1 cellular context compared by ENCODE assay signal in genomic region chr19:1817553-1818179, GRCh38.
TF ChIP-seq lines count a peak whose summit lies in the region.

No MANE protein-coding gene starts in this region.

TF ChIP-seq in K562, 482 proteins besides CTCF, POLR2A, EP300 and RAD21:
- TF ChIP-seq CBX8 (IDR thresholded peaks at IDR 0.05; ENCODE audit: borderline replicate concordance, extremely low read depth, low read depth, low read length, poor library complexity, severe bottlenecking) (no peak), POLR2G (IDR thresholded peaks at IDR 0.05; ENCODE audit: low read depth, low read length) (peak; percentile 53; the same call in 1 of the 2 replicates), ZKSCAN3 (CRISPR knock-in tag; IDR thresholded peaks at IDR 0.05) (no peak)
